In the genomic region with DNA sequence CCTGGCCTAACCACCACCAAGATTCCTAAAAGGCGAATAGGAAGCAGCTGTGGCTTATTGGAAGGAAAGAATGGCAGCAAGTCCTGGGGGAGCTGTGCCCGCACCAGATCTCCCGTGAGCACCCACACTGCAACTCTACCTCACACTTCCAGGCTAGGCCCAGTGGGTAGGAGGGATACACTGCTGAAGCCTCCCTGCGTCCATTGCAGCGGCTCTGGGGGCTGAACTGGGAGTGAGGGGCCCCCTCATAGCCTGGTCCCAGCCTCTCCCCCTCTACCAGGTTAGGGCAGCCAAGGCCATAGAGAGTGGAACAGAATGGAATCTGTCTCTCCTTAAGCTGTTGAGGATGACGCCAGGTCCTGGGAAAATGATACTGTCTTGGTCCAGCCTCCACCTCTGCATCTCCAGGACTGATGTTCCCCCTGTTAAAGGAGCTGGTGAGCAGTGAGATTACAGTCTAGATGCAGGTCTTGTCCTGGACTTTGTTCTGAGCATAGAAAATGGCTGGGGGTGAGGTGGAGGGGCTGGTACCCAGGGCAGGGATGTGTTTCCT, we compare ENCODE assay signal across 1 cellular context.
TF ChIP-seq lines count a peak whose summit lies in the region.

No MANE protein-coding gene starts in this region.

TF ChIP-seq in GM12878, 131 proteins besides CTCF, POLR2A, EP300 and RAD21:
- no peak for TF ChIP-seq SMAD1 (IDR thresholded peaks at IDR 0.05; ENCODE audit: low read depth, partially characterized antibody)
- no peak for TF ChIP-seq EED (IDR thresholded peaks at IDR 0.05; ENCODE audit: low read depth)
- TF ChIP-seq ESRRA (IDR thresholded peaks at IDR 0.05; ENCODE audit: low read length) = no peak
